19 cellular contexts compared by ENCODE assay signal in genomic region chr18:46485675-46486200, GRCh38.
"Had no signal": no experiment of that assay in that cellular context is flagged by ENCODE, and none has a peak within 500 bp of the region (broad histone marks: within the 10 kb centered on the region; RNA-seq: fewer than 3 reads in every experiment).

No MANE protein-coding gene starts in this region.

- ATAC-seq: activated naive CD4-positive, alpha-beta T cell treated with anti-CD3 and anti-CD28 coated beads, Interleukin-2, amount 50 U/mL, for 72 hours; left lobe of liver; mucosa of descending colon; naive thymus-derived CD8-positive, alpha-beta T cell; sciatic nerve had no signal

- H3K4me3 Mint-ChIP-seq: activated T-cell treated with anti-CD3 and anti-CD28 coated beads, Interleukin-2, amount 50 U/mL, for 4 hours; brain; naive thymus-derived CD8-positive, alpha-beta T cell had no signal

- H3K36me3 ChIP-seq: esophagus muscularis mucosa, upper lobe of left lung had no signal

- H3K27me3 Mint-ChIP-seq: brain had no signal

- H3K9me3 Mint-ChIP-seq: activated naive CD4-positive, alpha-beta T cell treated with anti-CD3 and anti-CD28 coated beads, Interleukin-2, amount 50 U/mL, for 72 hours; activated T-cell treated with anti-CD3 and anti-CD28 coated beads, Interleukin-2, amount 50 U/mL, for 4 hours had no signal

- DNase-seq: activated CD4-positive, alpha-beta T cell treated with anti-CD3 and anti-CD28 coated beads, Interleukin-2, amount 50 U/mL, for 48 hours; activated CD4-positive, CD25-positive, alpha-beta regulatory T cell treated with anti-CD3 and anti-CD28 coated beads, Interleukin-2, amount 50 U/mL, for 72 hours; activated effector memory CD4-positive, alpha-beta T cell treated with anti-CD3 and anti-CD28 coated beads, Interleukin-2, amount 50 U/mL, for 16 hours; activated T-cell treated with anti-CD3 and anti-CD28 coated beads, Interleukin-2, amount 50 U/mL, for 4 hours; dermis blood vessel endothelial cell; foreskin fibroblast; mucosa of descending colon; naive thymus-derived CD8-positive, alpha-beta T cell; spleen; stimulated activated CD4-positive, alpha-beta T cell treated with anti-CD3 and anti-CD28 coated beads, Interleukin-1b, Interleukin-23, amount 100 ng/mL, for 48 hours; stimulated activated naive CD4-positive, alpha-beta T cell; substantia nigra; upper lobe of left lung had no signal

- H3K27me3 ChIP-seq: esophagus muscularis mucosa, upper lobe of left lung had no signal

- H3K4me1 ChIP-seq: upper lobe of left lung had no signal

- H3K27ac ChIP-seq: esophagus muscularis mucosa, spleen, upper lobe of left lung had no signal

- H3K4me1 Mint-ChIP-seq: naive thymus-derived CD8-positive, alpha-beta T cell had no signal

- H3K9me3 ChIP-seq: mucosa of descending colon had no signal

- H3K27ac Mint-ChIP-seq: activated naive CD4-positive, alpha-beta T cell treated with anti-CD3 and anti-CD28 coated beads, Interleukin-2, amount 50 U/mL, for 72 hours; naive thymus-derived CD8-positive, alpha-beta T cell; progenitor cell of endocrine pancreas had no signal

- H3K4me3 ChIP-seq: esophagus muscularis mucosa, mucosa of descending colon, spleen, upper lobe of left lung had no signal

- H3K36me3 Mint-ChIP-seq: activated naive CD4-positive, alpha-beta T cell treated with anti-CD3 and anti-CD28 coated beads, Interleukin-2, amount 50 U/mL, for 72 hours; brain; naive thymus-derived CD8-positive, alpha-beta T cell had no signal
